Comparison of ENCODE assay signal across 22 cellular contexts in genomic region chr5:168327451-168327850, GRCh38. TPM values are rescaled to one million over a fixed set of nuclear protein-coding genes. Genes with fewer than 3 reads are reported as not detected.
"Had no signal": no experiment of that assay in that cellular context is flagged by ENCODE, and none has a peak within 500 bp of the region (broad histone marks: within the 10 kb centered on the region; RNA-seq: fewer than 3 reads in every experiment).

No MANE protein-coding gene starts in this region.

- H3K27ac Mint-ChIP-seq: activated B cell treated with CpG ODN at 0.5 μM for 24 hours; activated CD8-positive, alpha-beta T cell treated with anti-CD3 and anti-CD28 coated beads, Interleukin-2, amount 10 ng/mL, durations not matched to agents 7 days and 5 days; activated T-helper 1 cell treated with anti-CD3 and anti-CD28 coated beads, Interleukin-12 subunit alpha, Interleukin-12 subunit beta, Interleukin-2, Interleukin-4 antibody, amounts not matched to agents 30 ng/mL and 10 ng/mL and 1 ng/mL, durations not matched to agents 14 hours and 24 hours and 36 hours; dendritic cell treated with granulocyte-macrophage colony-stimulating factor and Interleukin-4, amounts not matched to agents 40 ng/mL and 50 ng/mL, for 4 days; effector memory CD8-positive, alpha-beta T cell; immature natural killer cell; stimulated activated memory B cell treated with anti-CD40 and anti-IgM and Interleukin-4, amounts not matched to agents 10 μg/mL and 1 μg/mL and 100 μg/mL, for 72 hours; T-helper 17 cell had no signal

- H3K9me3 Mint-ChIP-seq: activated B cell treated with CpG ODN at 0.5 μM for 24 hours; activated T-helper 1 cell treated with anti-CD3 and anti-CD28 coated beads, Interleukin-12 subunit alpha, Interleukin-12 subunit beta, Interleukin-2, Interleukin-4 antibody, amounts not matched to agents 30 ng/mL and 10 ng/mL and 1 ng/mL, durations not matched to agents 14 hours and 24 hours and 36 hours; dendritic cell treated with granulocyte-macrophage colony-stimulating factor and Interleukin-4, amounts not matched to agents 40 ng/mL and 50 ng/mL, for 4 days; effector memory CD8-positive, alpha-beta T cell; stimulated activated memory B cell treated with anti-CD40 and anti-IgM and Interleukin-4, amounts not matched to agents 10 μg/mL and 1 μg/mL and 100 μg/mL, for 72 hours had no signal

- H3K27me3 ChIP-seq: breast epithelium, vagina had no signal

- H3K9me3 ChIP-seq: breast epithelium, lower lobe of right lung, tibial artery, vagina had no signal

- H3K36me3 Mint-ChIP-seq: immature natural killer cell; stimulated activated memory B cell treated with anti-CD40 and anti-IgM and Interleukin-4, amounts not matched to agents 10 μg/mL and 1 μg/mL and 100 μg/mL, for 72 hours had no signal

- H3K36me3 ChIP-seq: breast epithelium, lower lobe of right lung, tibial artery, vagina had no signal

- H3K27ac ChIP-seq: breast epithelium, epithelial cell of prostate, parathyroid adenoma, tibial artery, vagina had no signal

- DNase-seq: activated B cell treated with CpG ODN at 0.5 μM for 24 hours; activated CD4-positive, alpha-beta T cell treated with anti-CD3 and anti-CD28 coated beads for 48 hours; activated CD8-positive, alpha-beta T cell treated with anti-CD3 and anti-CD28 coated beads, Interleukin-2, amount 10 ng/mL, durations not matched to agents 7 days and 5 days; activated naive CD4-positive, alpha-beta T cell; anterior cingulate cortex; cerebellar nuclear complex; effector memory CD8-positive, alpha-beta T cell; head of caudate nucleus; immature natural killer cell; left cardiac atrium; lower lobe of right lung; retina; stimulated activated CD4-positive, alpha-beta T cell treated with anti-CD3 and anti-CD28 coated beads, Interleukin-2, amount 100 ng/mL, for 48 hours; T-helper 17 cell had no signal

- H3K4me3 ChIP-seq: breast epithelium, lower lobe of right lung, tibial artery, vagina had no signal

- H3K4me1 Mint-ChIP-seq: immature natural killer cell had no signal

- H3K9ac ChIP-seq: parathyroid adenoma had no signal

- H3K4me1 ChIP-seq: breast epithelium, tibial artery, vagina had no signal

- ATAC-seq: activated CD8-positive, alpha-beta T cell treated with anti-CD3 and anti-CD28 coated beads, Interleukin-2, amount 10 ng/mL, durations not matched to agents 7 days and 5 days; effector memory CD8-positive, alpha-beta T cell; left cardiac atrium; lower lobe of right lung; stimulated activated memory B cell treated with anti-CD40 and anti-IgM and Interleukin-4, amounts not matched to agents 10 μg/mL and 1 μg/mL and 100 μg/mL, for 72 hours; T-helper 17 cell had no signal

- H3K4me3 Mint-ChIP-seq: activated B cell treated with CpG ODN at 0.5 μM for 24 hours; activated CD8-positive, alpha-beta T cell treated with anti-CD3 and anti-CD28 coated beads, Interleukin-2, amount 10 ng/mL, durations not matched to agents 7 days and 5 days; activated T-helper 1 cell treated with anti-CD3 and anti-CD28 coated beads, Interleukin-12 subunit alpha, Interleukin-12 subunit beta, Interleukin-2, Interleukin-4 antibody, amounts not matched to agents 30 ng/mL and 10 ng/mL and 1 ng/mL, durations not matched to agents 14 hours and 24 hours and 36 hours; dendritic cell treated with granulocyte-macrophage colony-stimulating factor and Interleukin-4, amounts not matched to agents 40 ng/mL and 50 ng/mL, for 4 days; effector memory CD8-positive, alpha-beta T cell; immature natural killer cell; stimulated activated memory B cell treated with anti-CD40 and anti-IgM and Interleukin-4, amounts not matched to agents 10 μg/mL and 1 μg/mL and 100 μg/mL, for 72 hours; T-helper 17 cell had no signal

RNA-seq across cellular contexts. Expression of gene WWC1, which starts 36.0 kb away (rescaled TPM):
- total RNA-seq: activated CD8-positive, alpha-beta T cell treated with anti-CD3 and anti-CD28 coated beads, Interleukin-2, amount 10 ng/mL, durations not matched to agents 7 days and 5 days had no signal
